19 cellular contexts compared by ENCODE assay signal in the genomic region with DNA sequence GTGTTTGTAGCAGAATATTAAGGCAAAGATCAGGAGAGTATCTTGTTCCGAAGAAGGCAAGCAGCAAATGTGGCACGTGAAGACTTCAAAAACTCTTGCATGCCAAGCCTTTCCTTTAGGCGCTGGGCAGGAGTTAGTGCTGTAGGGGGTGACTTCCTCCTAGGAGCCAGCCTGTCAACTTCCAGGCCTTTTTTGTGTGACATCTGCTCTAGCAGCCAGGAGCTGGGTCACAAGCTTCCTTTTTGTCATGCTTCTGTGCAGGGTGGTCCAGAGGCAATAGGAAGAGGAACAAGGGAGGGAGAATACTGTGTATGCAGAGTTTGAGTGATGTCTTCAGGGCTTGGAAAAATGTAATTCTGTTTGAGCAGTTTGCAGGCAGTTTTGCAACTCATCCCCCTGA. TPM values are rescaled to one million over a fixed set of nuclear protein-coding genes. Genes with fewer than 3 reads are reported as not detected.
A peak's percentile ranks its signal among the peaks of the same experiment; 100 is the strongest.
DNase-seq lines count a peak whose midpoint lies in the region; TF ChIP-seq lines count a peak whose summit lies in the region.
"Had no signal": no experiment of that assay in that cellular context is flagged by ENCODE, and none has a peak within 500 bp of the region (broad histone marks: within the 10 kb centered on the region; RNA-seq: fewer than 3 reads in every experiment).

No MANE protein-coding gene starts in this region.

- H3K27ac Mint-ChIP-seq in neural progenitor cell = no peak overlapping the region
- H3K27ac Mint-ChIP-seq: CD4-positive, CD25-positive, alpha-beta regulatory T cell; HFFc6 had no signal

- DNase-seq in NCI-H748 (lab: John Stamatoyannopoulos, UW; ENCODE audit: unreplicated experiment) (peak; percentile 45), NCI-H748 treated with DMSO at 0.1 percent for 48 hours (lab: John Stamatoyannopoulos, UW) (no peak), G401 (ENCODE audit: low spot score) (peak; percentile 13), NB4 (ENCODE audit: low read depth) (peak; percentile 4), neural progenitor cell (ENCODE audit: low spot score) (peak; percentile 10), NCI-H2107 (lab: John Stamatoyannopoulos, UW) (no peak)
- no peak for DNase-seq in stimulated activated CD4-positive, alpha-beta T cell treated with anti-CD3 and anti-CD28 coated beads, Interleukin-1b, Interleukin-23, amount 100 ng/mL, for 48 hours
- no peak for DNase-seq in activated CD8-positive, alpha-beta memory T cell treated with anti-CD3 and anti-CD28 coated beads, Interleukin-2, amount 50 U/mL, for 48 hours
- DNase-seq: 8988T; AML-193; Calu3; CD4-positive, CD25-positive, alpha-beta regulatory T cell; DMS 273 treated with DMSO at 0.1 percent for 48 hours; DMS79 treated with DMSO at 0.1 percent for 48 hours; EL; GDM1; HCEC 1CT; HFFc6 had no signal

- H3K36me3 ChIP-seq in neural progenitor cell = no peaks in the 10 kb centered on the region
- H3K36me3 ChIP-seq: BLaER1 treated with 17β-estradiol and CSF1 and Interleukin-3, amounts not matched to agents 10 nM and 100 nM had no signal

- peaks cover 4% of the 10 kb centered on the region for H3K4me1 ChIP-seq in neural progenitor cell

- peak overlapping the region; percentile 18 for H2AFZ ChIP-seq in neural progenitor cell (replicated peaks)

- TF ChIP-seq POLR2A in NB4 (IDR thresholded peaks at IDR 0.05; ENCODE audit: extremely low read depth, insufficient read length) = no peak

- H3K4me1 Mint-ChIP-seq in neural progenitor cell = peaks cover 12% of the 10 kb centered on the region
- H3K4me1 Mint-ChIP-seq: CD4-positive, CD25-positive, alpha-beta regulatory T cell had no signal

- H3K4me3 Mint-ChIP-seq in neural progenitor cell = no peak overlapping the region
- H3K4me3 Mint-ChIP-seq: CD4-positive, CD25-positive, alpha-beta regulatory T cell; HFFc6 had no signal

- no peaks in the 10 kb centered on the region for H3K36me3 Mint-ChIP-seq in neural progenitor cell
- H3K36me3 Mint-ChIP-seq: CD4-positive, CD25-positive, alpha-beta regulatory T cell had no signal

- H3K27ac ChIP-seq in neural progenitor cell = no peak overlapping the region
- H3K27ac ChIP-seq: BLaER1 treated with 17β-estradiol and CSF1 and Interleukin-3, amounts not matched to agents 10 nM and 100 nM had no signal

- H3K4me3 ChIP-seq in NB4 (ENCODE audit: low read depth, low read length) (no peak overlapping the region), neural progenitor cell (no peak overlapping the region)
- H3K4me3 ChIP-seq: BLaER1 treated with 17β-estradiol and CSF1 and Interleukin-3, amounts not matched to agents 10 nM and 100 nM had no signal

- no peak overlapping the region for H3K4me2 ChIP-seq in neural progenitor cell

- TF ChIP-seq CTCF in NB4 (IDR thresholded peaks at IDR 0.05; ENCODE audit: low read depth, low read length) = no peak
- TF ChIP-seq CTCF in neural progenitor cell (IDR thresholded peaks at IDR 0.05) = no peak

- H3K9me3 Mint-ChIP-seq in neural progenitor cell = no peaks in the 10 kb centered on the region

- no peaks in the 10 kb centered on the region for H3K79me2 ChIP-seq in neural progenitor cell (ENCODE audit: low read depth)

- no peaks in the 10 kb centered on the region for H3K27me3 Mint-ChIP-seq in neural progenitor cell (ENCODE audit: insufficient read depth, low read depth)
- H3K27me3 Mint-ChIP-seq: CD4-positive, CD25-positive, alpha-beta regulatory T cell had no signal

- no peaks in the 10 kb centered on the region for H4K20me1 ChIP-seq in neural progenitor cell (ENCODE audit: low read depth)
- H4K20me1 ChIP-seq: BLaER1 treated with 17β-estradiol and CSF1 and Interleukin-3, amounts not matched to agents 10 nM and 100 nM had no signal

- H3F3A ChIP-seq in neural progenitor cell (ENCODE audit: low read depth) = no peaks in the 10 kb centered on the region

- H3K9me3 ChIP-seq in neural progenitor cell (ENCODE audit: low read depth) = no peaks in the 10 kb centered on the region
- H3K9me3 ChIP-seq: BLaER1 treated with 17β-estradiol and CSF1 and Interleukin-3, amounts not matched to agents 10 nM and 100 nM had no signal

- no peaks in the 10 kb centered on the region for H3K27me3 ChIP-seq in neural progenitor cell
- H3K27me3 ChIP-seq: BLaER1 treated with 17β-estradiol and CSF1 and Interleukin-3, amounts not matched to agents 10 nM and 100 nM had no signal

- in situ Hi-C loops in G401 (cut with HindIII; ENCODE audit: low sequenced_read_pairs) = no loop called here

- no peak overlapping the region for H3K9ac ChIP-seq in neural progenitor cell
- H3K9ac ChIP-seq: BLaER1 treated with 17β-estradiol and CSF1 and Interleukin-3, amounts not matched to agents 10 nM and 100 nM had no signal

RNA-seq across cellular contexts. Expression of a gene that starts 53.4 kb away (rescaled TPM):
- not detected in 2 replicates for total RNA-seq in G401 (2014; rRNA removed; shearing (Covaris generic))
- 0.22 and 0.24 TPM in 2 replicates for total RNA-seq in neural progenitor cell (ENCODE audit: low replicate concordance)

Comparison
In these comparisons a context has a peak if more than half of its experiments do, and no peak if none do; other contexts are left out.
1. DNase-seq: peak in NCI-H748 (single experiment), G401 (single experiment), NB4 (single experiment) and neural progenitor cell (single experiment); none in NCI-H748 treated with DMSO at 0.1 percent for 48 hours (single experiment), NCI-H2107 (single experiment), stimulated activated CD4-positive, alpha-beta T cell treated with anti-CD3 and anti-CD28 coated beads, Interleukin-1b, Interleukin-23, amount 100 ng/mL, for 48 hours (single experiment) and activated CD8-positive, alpha-beta memory T cell treated with anti-CD3 and anti-CD28 coated beads, Interleukin-2, amount 50 U/mL, for 48 hours (single experiment).